8 cellular contexts compared by ENCODE assay signal in genomic region chr2:234981197-234982095, GRCh38. TPM values are rescaled to one million over a fixed set of nuclear protein-coding genes. Genes with fewer than 3 reads are reported as not detected.
A peak's percentile ranks its signal among the peaks of the same experiment; 100 is the strongest.
DNase-seq lines count a peak whose midpoint lies in the region; ATAC-seq, FAIRE-seq and TF ChIP-seq lines count a peak whose summit lies in the region.

No MANE protein-coding gene starts in this region.

- DNase-seq in NCI-H748 (lab: John Stamatoyannopoulos, UW; ENCODE audit: unreplicated experiment) (peak; percentile 49), NCI-H748 treated with DMSO at 0.1 percent for 48 hours (lab: John Stamatoyannopoulos, UW) (no peak), choroid plexus epithelial cell (ENCODE audit: low read depth) (peak; percentile 97), urothelium cell line (ENCODE audit: low spot score) (peak; percentile 92), KG1 (lab: John Stamatoyannopoulos, UW) (no peak), SKM-1 (lab: John Stamatoyannopoulos, UW; ENCODE audit: unreplicated experiment) (no peak)

- no peak for ATAC-seq in GM19455 (IDR thresholded peaks at IDR 0.05; ENCODE audit: unreplicated experiment)

- H3K4me1 ChIP-seq in liver (ENCODE audit: control insufficient read depth in 4 of 4, insufficient read depth in 4 of 4, low read length in 3 of 4), result peaks cover 24 to 65% (median 50%) of the 10 kb centered on the region in 4 donors

- TF ChIP-seq CTCF in choroid plexus epithelial cell (conservative IDR thresholded peaks at IDR 0.05; ENCODE audit: low read depth, low read length) (peak; percentile 40), liver (IDR thresholded peaks at IDR 0.05; ENCODE audit: low read depth, low read length, missing input control) (no peak)

- H3K9me3 ChIP-seq in liver (ENCODE audit: control insufficient read depth in 4 of 4, low read length in 3 of 4), result no peaks in the 10 kb centered on the region

- WGBS in liver, result 35% methylated on average over 26 of the region's 26 CpGs

- no peaks in the 10 kb centered on the region for H3K27me3 ChIP-seq in liver (ENCODE audit: control insufficient read depth in 4 of 4, insufficient read depth in 4 of 4, low read length in 3 of 4)

- H3K9ac ChIP-seq in liver (ENCODE audit: low read depth in 1 of 2, low read length in 2 of 2), result peak overlapping the region; percentile 42 to 79

- H3K4me3 ChIP-seq in choroid plexus epithelial cell (ENCODE audit: low read depth, low read length) (peak overlapping the region; percentile 22), liver (ENCODE audit: low read depth in 1 of 3, low read length in 3 of 3) (peak overlapping the region in 2 of 3 donors; percentile 1 to 7)

- peak; percentile 18 to 45 for TF ChIP-seq RAD21 in liver (IDR thresholded peaks at IDR 0.05)

- peaks cover 0 to 5% (median 0%) of the 10 kb centered on the region in 4 donors for H3K36me3 ChIP-seq in liver (ENCODE audit: control insufficient read depth in 4 of 4, insufficient read depth in 3 of 4, low read depth in 1 of 4, low read length in 3 of 4)

- H3K27ac ChIP-seq in liver (ENCODE audit: low read depth in 1 of 2, low read length in 2 of 2), result peak overlapping the region; percentile 89 to 91

- no peak for FAIRE-seq in urothelium cell line (lab: Jason Lieb, UNC)

TF ChIP-seq in liver, 16 proteins besides CTCF, POLR2A, EP300 and RAD21:
- TF ChIP-seq RXRA (IDR thresholded peaks at IDR 0.05), result peak; percentile 40 to 71
- TF ChIP-seq EGR1 (IDR thresholded peaks at IDR 0.05; ENCODE audit: low read depth in 2 of 2), result peak in 1 of 2 donors; percentile 10
- TF ChIP-seq NR2F2 (IDR thresholded peaks at IDR 0.05), result peak; percentile 43
- TF ChIP-seq GABPA (IDR thresholded peaks at IDR 0.05 in 1 of 2, conservative IDR thresholded peaks at IDR 0.05 in 1 of 2), result no peak
- no peak for TF ChIP-seq ATF3 (IDR thresholded peaks at IDR 0.05)
- no peak for TF ChIP-seq HNF4G (IDR thresholded peaks at IDR 0.05)
- TF ChIP-seq HNF4A (conservative IDR thresholded peaks at IDR 0.05), result peak; percentile 55 to 59
- peak; percentile 53 for TF ChIP-seq SP1 (IDR thresholded peaks at IDR 0.05)
- peak; percentile 35 for TF ChIP-seq YY1 (IDR thresholded peaks at IDR 0.05)
- peak; percentile 42 for TF ChIP-seq REST (IDR thresholded peaks at IDR 0.05)
- TF ChIP-seq JUND (IDR thresholded peaks at IDR 0.05), result peak; percentile 22 to 49
TF ChIP-seq in liver: peak in this region for 8.

RNA-seq across cellular contexts. Expression of gene SH3BP4, which starts 29.6 kb away (rescaled TPM):
- 10 to 100 TPM in 1 of 2 donors, 1 to 10 TPM in 1; 4.1 to 18.4 TPM for total RNA-seq in liver
- polyA plus RNA-seq in liver, result 10 to 100 TPM in 1 of 2 donors, 1 to 10 TPM in 1; 9.2 to 15.3 TPM

Comparison
In these comparisons a context has a peak if more than half of its experiments do, and no peak if none do; other contexts are left out.
1. DNase-seq: peak in NCI-H748 (single experiment), choroid plexus epithelial cell (single experiment) and urothelium cell line (single experiment); none in NCI-H748 treated with DMSO at 0.1 percent for 48 hours (single experiment), KG1 (single experiment) and SKM-1 (single experiment).